Comparison of ENCODE assay signal across 1 cellular context in the genomic region with DNA sequence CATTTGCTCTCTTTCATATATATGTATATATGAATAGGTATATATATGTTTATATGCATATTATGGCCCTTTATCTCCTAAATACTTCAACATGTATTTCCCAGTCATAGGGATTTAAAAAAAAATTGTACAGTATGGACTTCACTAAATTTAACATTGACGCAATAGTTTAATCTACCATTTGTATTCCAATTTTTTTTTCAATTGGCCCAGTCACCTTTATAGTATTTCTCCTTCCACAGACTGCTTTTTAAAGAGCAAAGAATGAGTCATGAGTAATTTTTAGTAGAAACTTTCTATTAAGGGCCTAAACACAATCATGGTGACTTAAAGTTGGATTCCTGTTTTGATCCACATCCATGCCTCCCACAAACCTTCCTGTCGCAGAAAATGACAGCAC.
TF ChIP-seq lines count a peak whose summit lies in the region.

No MANE protein-coding gene starts in this region.

TF ChIP-seq in GM23338, 12 proteins besides CTCF, POLR2A, EP300 and RAD21 (continued from another document):
- TF ChIP-seq, protein P1, sequence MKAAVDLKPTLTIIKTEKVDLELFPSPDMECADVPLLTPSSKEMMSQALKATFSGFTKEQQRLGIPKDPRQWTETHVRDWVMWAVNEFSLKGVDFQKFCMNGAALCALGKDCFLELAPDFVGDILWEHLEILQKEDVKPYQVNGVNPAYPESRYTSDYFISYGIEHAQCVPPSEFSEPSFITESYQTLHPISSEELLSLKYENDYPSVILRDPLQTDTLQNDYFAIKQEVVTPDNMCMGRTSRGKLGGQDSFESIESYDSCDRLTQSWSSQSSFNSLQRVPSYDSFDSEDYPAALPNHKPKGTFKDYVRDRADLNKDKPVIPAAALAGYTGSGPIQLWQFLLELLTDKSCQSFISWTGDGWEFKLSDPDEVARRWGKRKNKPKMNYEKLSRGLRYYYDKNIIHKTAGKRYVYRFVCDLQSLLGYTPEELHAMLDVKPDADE (IDR thresholded peaks at IDR 0.05): no peak
- TF ChIP-seq CREB1 (CRISPR knock-in tag; IDR thresholded peaks at IDR 0.05; ENCODE audit: low read depth): no peak
- no peak for TF ChIP-seq ZNF114 (CRISPR knock-in tag; IDR thresholded peaks at IDR 0.05)
- no peak for TF ChIP-seq ZNF331 (CRISPR knock-in tag; IDR thresholded peaks at IDR 0.05; ENCODE audit: low read depth)
- no peak for TF ChIP-seq NANOG (IDR thresholded peaks at IDR 0.05; ENCODE audit: borderline replicate concordance)
- TF ChIP-seq, protein P2, sequence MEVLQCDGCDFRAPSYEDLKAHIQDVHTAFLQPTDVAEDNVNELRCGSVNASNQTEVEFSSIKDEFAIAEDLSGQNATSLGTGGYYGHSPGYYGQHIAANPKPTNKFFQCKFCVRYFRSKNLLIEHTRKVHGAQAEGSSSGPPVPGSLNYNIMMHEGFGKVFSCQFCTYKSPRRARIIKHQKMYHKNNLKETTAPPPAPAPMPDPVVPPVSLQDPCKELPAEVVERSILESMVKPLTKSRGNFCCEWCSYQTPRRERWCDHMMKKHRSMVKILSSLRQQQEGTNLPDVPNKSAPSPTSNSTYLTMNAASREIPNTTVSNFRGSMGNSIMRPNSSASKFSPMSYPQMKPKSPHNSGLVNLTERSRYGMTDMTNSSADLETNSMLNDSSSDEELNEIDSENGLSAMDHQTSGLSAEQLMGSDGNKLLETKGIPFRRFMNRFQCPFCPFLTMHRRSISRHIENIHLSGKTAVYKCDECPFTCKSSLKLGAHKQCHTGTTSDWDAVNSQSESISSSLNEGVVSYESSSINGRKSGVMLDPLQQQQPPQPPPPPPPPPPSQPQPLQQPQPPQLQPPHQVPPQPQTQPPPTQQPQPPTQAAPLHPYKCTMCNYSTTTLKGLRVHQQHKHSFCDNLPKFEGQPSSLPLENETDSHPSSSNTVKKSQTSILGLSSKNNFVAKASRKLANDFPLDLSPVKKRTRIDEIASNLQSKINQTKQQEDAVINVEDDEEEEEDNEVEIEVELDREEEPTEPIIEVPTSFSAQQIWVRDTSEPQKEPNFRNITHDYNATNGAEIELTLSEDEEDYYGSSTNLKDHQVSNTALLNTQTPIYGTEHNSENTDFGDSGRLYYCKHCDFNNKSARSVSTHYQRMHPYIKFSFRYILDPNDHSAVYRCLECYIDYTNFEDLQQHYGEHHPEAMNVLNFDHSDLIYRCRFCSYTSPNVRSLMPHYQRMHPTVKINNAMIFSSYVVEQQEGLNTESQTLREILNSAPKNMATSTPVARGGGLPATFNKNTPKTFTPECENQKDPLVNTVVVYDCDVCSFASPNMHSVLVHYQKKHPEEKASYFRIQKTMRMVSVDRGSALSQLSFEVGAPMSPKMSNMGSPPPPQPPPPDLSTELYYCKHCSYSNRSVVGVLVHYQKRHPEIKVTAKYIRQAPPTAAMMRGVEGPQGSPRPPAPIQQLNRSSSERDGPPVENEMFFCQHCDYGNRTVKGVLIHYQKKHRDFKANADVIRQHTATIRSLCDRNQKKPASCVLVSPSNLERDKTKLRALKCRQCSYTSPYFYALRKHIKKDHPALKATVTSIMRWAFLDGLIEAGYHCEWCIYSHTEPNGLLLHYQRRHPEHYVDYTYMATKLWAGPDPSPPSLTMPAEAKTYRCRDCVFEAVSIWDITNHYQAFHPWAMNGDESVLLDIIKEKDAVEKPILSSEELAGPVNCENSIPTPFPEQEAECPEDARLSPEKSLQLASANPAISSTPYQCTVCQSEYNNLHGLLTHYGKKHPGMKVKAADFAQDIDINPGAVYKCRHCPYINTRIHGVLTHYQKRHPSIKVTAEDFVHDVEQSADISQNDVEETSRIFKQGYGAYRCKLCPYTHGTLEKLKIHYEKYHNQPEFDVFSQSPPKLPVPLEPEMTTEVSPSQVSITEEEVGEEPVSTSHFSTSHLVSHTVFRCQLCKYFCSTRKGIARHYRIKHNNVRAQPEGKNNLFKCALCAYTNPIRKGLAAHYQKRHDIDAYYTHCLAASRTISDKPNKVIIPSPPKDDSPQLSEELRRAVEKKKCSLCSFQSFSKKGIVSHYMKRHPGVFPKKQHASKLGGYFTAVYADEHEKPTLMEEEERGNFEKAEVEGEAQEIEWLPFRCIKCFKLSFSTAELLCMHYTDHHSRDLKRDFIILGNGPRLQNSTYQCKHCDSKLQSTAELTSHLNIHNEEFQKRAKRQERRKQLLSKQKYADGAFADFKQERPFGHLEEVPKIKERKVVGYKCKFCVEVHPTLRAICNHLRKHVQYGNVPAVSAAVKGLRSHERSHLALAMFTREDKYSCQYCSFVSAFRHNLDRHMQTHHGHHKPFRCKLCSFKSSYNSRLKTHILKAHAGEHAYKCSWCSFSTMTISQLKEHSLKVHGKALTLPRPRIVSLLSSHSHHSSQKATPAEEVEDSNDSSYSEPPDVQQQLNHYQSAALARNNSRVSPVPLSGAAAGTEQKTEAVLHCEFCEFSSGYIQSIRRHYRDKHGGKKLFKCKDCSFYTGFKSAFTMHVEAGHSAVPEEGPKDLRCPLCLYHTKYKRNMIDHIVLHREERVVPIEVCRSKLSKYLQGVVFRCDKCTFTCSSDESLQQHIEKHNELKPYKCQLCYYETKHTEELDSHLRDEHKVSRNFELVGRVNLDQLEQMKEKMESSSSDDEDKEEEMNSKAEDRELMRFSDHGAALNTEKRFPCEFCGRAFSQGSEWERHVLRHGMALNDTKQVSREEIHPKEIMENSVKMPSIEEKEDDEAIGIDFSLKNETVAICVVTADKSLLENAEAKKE (CRISPR knock-in tag; IDR thresholded peaks at IDR 0.05): no peak
- TF ChIP-seq STAT1 (IDR thresholded peaks at IDR 0.05; ENCODE audit: unreplicated experiment): no peak
- no peak for TF ChIP-seq JUNB (IDR thresholded peaks at IDR 0.05; ENCODE audit: unreplicated experiment)
- TF ChIP-seq, protein P3, sequence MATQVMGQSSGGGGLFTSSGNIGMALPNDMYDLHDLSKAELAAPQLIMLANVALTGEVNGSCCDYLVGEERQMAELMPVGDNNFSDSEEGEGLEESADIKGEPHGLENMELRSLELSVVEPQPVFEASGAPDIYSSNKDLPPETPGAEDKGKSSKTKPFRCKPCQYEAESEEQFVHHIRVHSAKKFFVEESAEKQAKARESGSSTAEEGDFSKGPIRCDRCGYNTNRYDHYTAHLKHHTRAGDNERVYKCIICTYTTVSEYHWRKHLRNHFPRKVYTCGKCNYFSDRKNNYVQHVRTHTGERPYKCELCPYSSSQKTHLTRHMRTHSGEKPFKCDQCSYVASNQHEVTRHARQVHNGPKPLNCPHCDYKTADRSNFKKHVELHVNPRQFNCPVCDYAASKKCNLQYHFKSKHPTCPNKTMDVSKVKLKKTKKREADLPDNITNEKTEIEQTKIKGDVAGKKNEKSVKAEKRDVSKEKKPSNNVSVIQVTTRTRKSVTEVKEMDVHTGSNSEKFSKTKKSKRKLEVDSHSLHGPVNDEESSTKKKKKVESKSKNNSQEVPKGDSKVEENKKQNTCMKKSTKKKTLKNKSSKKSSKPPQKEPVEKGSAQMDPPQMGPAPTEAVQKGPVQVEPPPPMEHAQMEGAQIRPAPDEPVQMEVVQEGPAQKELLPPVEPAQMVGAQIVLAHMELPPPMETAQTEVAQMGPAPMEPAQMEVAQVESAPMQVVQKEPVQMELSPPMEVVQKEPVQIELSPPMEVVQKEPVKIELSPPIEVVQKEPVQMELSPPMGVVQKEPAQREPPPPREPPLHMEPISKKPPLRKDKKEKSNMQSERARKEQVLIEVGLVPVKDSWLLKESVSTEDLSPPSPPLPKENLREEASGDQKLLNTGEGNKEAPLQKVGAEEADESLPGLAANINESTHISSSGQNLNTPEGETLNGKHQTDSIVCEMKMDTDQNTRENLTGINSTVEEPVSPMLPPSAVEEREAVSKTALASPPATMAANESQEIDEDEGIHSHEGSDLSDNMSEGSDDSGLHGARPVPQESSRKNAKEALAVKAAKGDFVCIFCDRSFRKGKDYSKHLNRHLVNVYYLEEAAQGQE (IDR thresholded peaks at IDR 0.05; ENCODE audit: unreplicated experiment): no peak
- no peak for TF ChIP-seq POLR2AphosphoS5 (IDR thresholded peaks at IDR 0.05; ENCODE audit: low read depth)
- no peak for TF ChIP-seq EZH2phosphoT487 (IDR thresholded peaks at IDR 0.05; ENCODE audit: unreplicated experiment)
